19 cellular contexts compared by ENCODE assay signal in genomic region chr1:232499151-232499550, GRCh38.
DNase-seq lines count a peak whose midpoint lies in the region; ATAC-seq and TF ChIP-seq lines count a peak whose summit lies in the region.
"Had no signal": no experiment of that assay in that cellular context is flagged by ENCODE, and none has a peak within 500 bp of the region (broad histone marks: within the 10 kb centered on the region; RNA-seq: fewer than 3 reads in every experiment).

No MANE protein-coding gene starts in this region.

- H3K27me3 ChIP-seq in rectal smooth muscle tissue (ENCODE audit: control insufficient read depth, insufficient read depth, low read length) = no peaks in the 10 kb centered on the region
- H3K27me3 ChIP-seq: Peyer's patch, SJCRH30 had no signal

- no peak overlapping the region for H3K4me3 ChIP-seq in rectal smooth muscle tissue (ENCODE audit: low read length)
- H3K4me3 ChIP-seq: HAP-1, Peyer's patch, SJCRH30 had no signal

- no peak for ATAC-seq in GM19328 (IDR thresholded peaks at IDR 0.05; ENCODE audit: unreplicated experiment)
- no peak for ATAC-seq in HG03196 (IDR thresholded peaks at IDR 0.05; ENCODE audit: unreplicated experiment)

- H3K27ac ChIP-seq in rectal smooth muscle tissue (ENCODE audit: low read depth, low read length) = peak overlapping the region; percentile 19
- H3K27ac ChIP-seq: Peyer's patch, SJCRH30 had no signal

- no peak for TF ChIP-seq CTCF in glutamatergic neuron (IDR thresholded peaks at IDR 0.05; ENCODE audit: partially characterized antibody, unreplicated experiment)

- H3K9me3 Mint-ChIP-seq in glutamatergic neuron (ENCODE audit: unreplicated experiment) = peaks cover 16% of the 10 kb centered on the region
- H3K9me3 Mint-ChIP-seq: CD8-positive, alpha-beta memory T cell had no signal

- peak; percentile 50 for DNase-seq in NCI-H2107 treated with DMSO at 0.1 percent for 48 hours (lab: John Stamatoyannopoulos, UW; ENCODE audit: unreplicated experiment)
- DNase-seq in NCI-H2107 (lab: John Stamatoyannopoulos, UW) = no peak
- peak; percentile 43 for DNase-seq in NCI-H748 (lab: John Stamatoyannopoulos, UW; ENCODE audit: unreplicated experiment)
- DNase-seq in glutamatergic neuron = no peak
- no peak for DNase-seq in superior temporal gyrus (ENCODE audit: extremely low spot score)
- DNase-seq: 8988T; C1 segment of cervical spinal cord; Calu3; CD8-positive, alpha-beta memory T cell; KBM-7; MM.1S; NCI-H2029 treated with DMSO at 0.1 percent for 48 hours; NCI-H69; Peyer's patch; SJCRH30 had no signal

- H3K9ac ChIP-seq in rectal smooth muscle tissue (ENCODE audit: low read length) = no peak overlapping the region

- H3K27ac Mint-ChIP-seq in glutamatergic neuron (ENCODE audit: unreplicated experiment) = peak overlapping the region; percentile 43

- H3K4me1 Mint-ChIP-seq in glutamatergic neuron (ENCODE audit: low read depth, unreplicated experiment) = peaks cover 44% of the 10 kb centered on the region

- peaks cover 9% of the 10 kb centered on the region for H3K4me1 ChIP-seq in rectal smooth muscle tissue (ENCODE audit: control insufficient read depth, insufficient read depth, low read length)
- H3K4me1 ChIP-seq: Peyer's patch, SJCRH30 had no signal

- peak overlapping the region; percentile 25 for H3K4me3 Mint-ChIP-seq in glutamatergic neuron (ENCODE audit: unreplicated experiment)
- H3K4me3 Mint-ChIP-seq: CD8-positive, alpha-beta memory T cell had no signal

- no peaks in the 10 kb centered on the region for H3K36me3 ChIP-seq in rectal smooth muscle tissue (ENCODE audit: control insufficient read depth, insufficient read depth, low read length)
- H3K36me3 ChIP-seq: HAP-1, Peyer's patch, SJCRH30 had no signal

- no peaks in the 10 kb centered on the region for H3K36me3 Mint-ChIP-seq in glutamatergic neuron (ENCODE audit: unreplicated experiment)
- H3K36me3 Mint-ChIP-seq: CD8-positive, alpha-beta memory T cell had no signal

- H3K27me3 Mint-ChIP-seq in glutamatergic neuron (ENCODE audit: unreplicated experiment) = peaks cover 2% of the 10 kb centered on the region

Comparison
In these comparisons a context has a peak if more than half of its experiments do, and no peak if none do; other contexts are left out.
1. DNase-seq: peak in NCI-H2107 treated with DMSO at 0.1 percent for 48 hours (single experiment) and NCI-H748 (single experiment); none in NCI-H2107 (single experiment), glutamatergic neuron (single experiment) and superior temporal gyrus (single experiment).